ENCODE assay signal across 15 cellular contexts in genomic region chr9:2086971-2087370, GRCh38.
DNase-seq lines count a peak whose midpoint lies in the region; ATAC-seq and TF ChIP-seq lines count a peak whose summit lies in the region.
"Had no signal": no experiment of that assay in that cellular context is flagged by ENCODE, and none has a peak within 500 bp of the region (broad histone marks: within the 10 kb centered on the region; RNA-seq: fewer than 3 reads in every experiment).

No MANE protein-coding gene starts in this region.

- DNase-seq in natural killer cell (no peak), T1000 (lab: John Stamatoyannopoulos, UW) (no peak), foreskin fibroblast (no peak)
- DNase-seq in natural killer cell treated with Interleukin-12 subunit alpha and Interleukin-12 subunit beta and Interleukin-15 and Interleukin-18, amount 100 ng/mL, for 72 hours (ENCODE audit: low spot score), result no peak
- DNase-seq: left cardiac atrium; sigmoid colon; stimulated activated CD4-positive, alpha-beta T cell treated with anti-CD3 and anti-CD28 coated beads, Interleukin-2, amount 100 ng/mL, for 48 hours; stimulated activated CD8-positive, alpha-beta memory T cell treated with anti-CD3 and anti-CD28 coated beads, Interleukin-4, amount 100 ng/mL, for 48 hours had no signal

- no peak overlapping the region for H3K4me3 Mint-ChIP-seq in natural killer cell
- no peak overlapping the region for H3K4me3 Mint-ChIP-seq in natural killer cell treated with Interleukin-12 subunit alpha and Interleukin-12 subunit beta and Interleukin-15 and Interleukin-18, amount 100 ng/mL, for 72 hours
- H3K4me3 Mint-ChIP-seq: activated naive CD4-positive, alpha-beta T cell treated with anti-CD3 and anti-CD28 coated beads, Interleukin-2, amount 10 ng/mL, durations not matched to agents 7 days and 5 days had no signal

- no peak overlapping the region for H3K4me3 ChIP-seq in foreskin fibroblast (ENCODE audit: low read depth in 1 of 2, low read length in 2 of 2)
- H3K4me3 ChIP-seq: GM23248, mucosa of descending colon, sigmoid colon had no signal

- ATAC-seq in natural killer cell (no peak), GM21381 (IDR thresholded peaks at IDR 0.05; ENCODE audit: unreplicated experiment) (peak; percentile 71), HG03442 (IDR thresholded peaks at IDR 0.05; ENCODE audit: unreplicated experiment) (peak; percentile 72), SK-N-SH treated with all-trans-retinoic acid at 6 μM for 48 hours (no peak), GM19455 (IDR thresholded peaks at IDR 0.05; ENCODE audit: unreplicated experiment) (no peak)
- ATAC-seq in natural killer cell treated with Interleukin-12 subunit alpha and Interleukin-12 subunit beta and Interleukin-15 and Interleukin-18, amount 100 ng/mL, for 72 hours, result no peak

- no peaks in the 10 kb centered on the region for H3K9me3 Mint-ChIP-seq in natural killer cell
- no peaks in the 10 kb centered on the region for H3K9me3 Mint-ChIP-seq in natural killer cell treated with Interleukin-12 subunit alpha and Interleukin-12 subunit beta and Interleukin-15 and Interleukin-18, amount 100 ng/mL, for 72 hours
- H3K9me3 Mint-ChIP-seq: activated naive CD4-positive, alpha-beta T cell treated with anti-CD3 and anti-CD28 coated beads, Interleukin-2, amount 10 ng/mL, durations not matched to agents 7 days and 5 days had no signal

- H3K36me3 Mint-ChIP-seq in natural killer cell, result peaks cover 41% of the 10 kb centered on the region
- H3K36me3 Mint-ChIP-seq in natural killer cell treated with Interleukin-12 subunit alpha and Interleukin-12 subunit beta and Interleukin-15 and Interleukin-18, amount 100 ng/mL, for 72 hours, result peaks cover 46% of the 10 kb centered on the region

- TF ChIP-seq CTCF in natural killer cell (IDR thresholded peaks at IDR 0.05) (no peak), foreskin fibroblast (IDR thresholded peaks at IDR 0.05; ENCODE audit: low read depth, low read length) (no peak)

- peaks cover 12 to 17% of the 10 kb centered on the region in 2 donors for H3K4me1 Mint-ChIP-seq in natural killer cell
- peaks cover 16 to 20% of the 10 kb centered on the region in 2 donors for H3K4me1 Mint-ChIP-seq in natural killer cell treated with Interleukin-12 subunit alpha and Interleukin-12 subunit beta and Interleukin-15 and Interleukin-18, amount 100 ng/mL, for 72 hours (ENCODE audit: low read depth in 2 of 2)

- peak overlapping the region; percentile 17 to 68 for H3K27ac Mint-ChIP-seq in natural killer cell
- H3K27ac Mint-ChIP-seq in natural killer cell treated with Interleukin-12 subunit alpha and Interleukin-12 subunit beta and Interleukin-15 and Interleukin-18, amount 100 ng/mL, for 72 hours, result peak overlapping the region in 1 of 2 donors; percentile 31
- H3K27ac Mint-ChIP-seq: activated naive CD4-positive, alpha-beta T cell treated with anti-CD3 and anti-CD28 coated beads, Interleukin-2, amount 10 ng/mL, durations not matched to agents 7 days and 5 days had no signal

- H3K27me3 Mint-ChIP-seq in natural killer cell (ENCODE audit: low read depth in 2 of 2), result no peaks in the 10 kb centered on the region
- no peaks in the 10 kb centered on the region for H3K27me3 Mint-ChIP-seq in natural killer cell treated with Interleukin-12 subunit alpha and Interleukin-12 subunit beta and Interleukin-15 and Interleukin-18, amount 100 ng/mL, for 72 hours
- H3K27me3 Mint-ChIP-seq: activated naive CD4-positive, alpha-beta T cell treated with anti-CD3 and anti-CD28 coated beads, Interleukin-2, amount 10 ng/mL, durations not matched to agents 7 days and 5 days had no signal

- intact Hi-C loops in natural killer cell (cut with micrococcal nuclease), result loop anchor here (1.0 to 5.0 kb wide), 2 partner anchors 147 to 360 kb away; no protein-coding TSS in a partner anchor

TF ChIP-seq in SK-N-SH treated with all-trans-retinoic acid at 6 μM for 48 hours, 23 proteins besides CTCF, POLR2A, EP300 and RAD21:
- TF ChIP-seq GLIS3 (CRISPR knock-in tag; IDR thresholded peaks at IDR 0.05), result no peak
- TF ChIP-seq ESRRG (CRISPR knock-in tag; IDR thresholded peaks at IDR 0.05), result no peak
- TF ChIP-seq SNAI2 (CRISPR knock-in tag; IDR thresholded peaks at IDR 0.05), result no peak
- no peak for TF ChIP-seq CSRNP3 (CRISPR knock-in tag; IDR thresholded peaks at IDR 0.05)
- TF ChIP-seq TOX (CRISPR knock-in tag; IDR thresholded peaks at IDR 0.05; ENCODE audit: borderline replicate concordance), result no peak
- no peak for TF ChIP-seq CREB5 (CRISPR knock-in tag; IDR thresholded peaks at IDR 0.05; ENCODE audit: low read depth)
- no peak for TF ChIP-seq RARB (CRISPR knock-in tag; IDR thresholded peaks at IDR 0.05)
- no peak for TF ChIP-seq ISL1 (CRISPR knock-in tag; IDR thresholded peaks at IDR 0.05)
- no peak for TF ChIP-seq ARNTL (CRISPR knock-in tag; IDR thresholded peaks at IDR 0.05; ENCODE audit: borderline replicate concordance, low read depth)
- no peak for TF ChIP-seq ZNF8 (CRISPR knock-in tag; IDR thresholded peaks at IDR 0.05)
- TF ChIP-seq ZFP3 (CRISPR knock-in tag; IDR thresholded peaks at IDR 0.05), result no peak
- TF ChIP-seq PPARA (CRISPR knock-in tag; IDR thresholded peaks at IDR 0.05; ENCODE audit: borderline replicate concordance), result no peak
- no peak for TF ChIP-seq CSDC2 (CRISPR knock-in tag; IDR thresholded peaks at IDR 0.05)
- TF ChIP-seq ZFP30 (CRISPR knock-in tag; IDR thresholded peaks at IDR 0.05), result no peak
- TF ChIP-seq OSR1 (CRISPR knock-in tag; IDR thresholded peaks at IDR 0.05), result no peak
- TF ChIP-seq ZNF70 (CRISPR knock-in tag; IDR thresholded peaks at IDR 0.05), result no peak
- TF ChIP-seq POU6F1 (CRISPR knock-in tag; IDR thresholded peaks at IDR 0.05; ENCODE audit: borderline replicate concordance, low read depth), result no peak
- no peak for TF ChIP-seq TSHZ2 (CRISPR knock-in tag; IDR thresholded peaks at IDR 0.05)
- TF ChIP-seq TCF4 (CRISPR knock-in tag; IDR thresholded peaks at IDR 0.05; ENCODE audit: borderline replicate concordance), result no peak
- no peak for TF ChIP-seq ZC3H10 (CRISPR knock-in tag; IDR thresholded peaks at IDR 0.05)

Comparison
In these comparisons a context has a peak if more than half of its experiments do, and no peak if none do; other contexts are left out.
1. ATAC-seq: peak in GM21381 (single experiment) and HG03442 (single experiment); none in natural killer cell (0 of 3), natural killer cell treated with Interleukin-12 subunit alpha and Interleukin-12 subunit beta and Interleukin-15 and Interleukin-18, amount 100 ng/mL, for 72 hours (0 of 2), SK-N-SH treated with all-trans-retinoic acid at 6 μM for 48 hours (single experiment) and GM19455 (single experiment).